ENCODE assay signal across 23 cellular contexts in genomic region chr2:58051445-58051844, GRCh38.
"Had no signal": no experiment of that assay in that cellular context is flagged by ENCODE, and none has a peak within 500 bp of the region (broad histone marks: within the 10 kb centered on the region; RNA-seq: fewer than 3 reads in every experiment).

No MANE protein-coding gene starts in this region.

- H3K4me3 ChIP-seq: heart right ventricle, lower lobe of right lung, pancreas, right lobe of liver, skin epidermis, thoracic aorta, vagina had no signal

- H3K9me3 ChIP-seq: heart right ventricle, lower lobe of right lung, pancreas, right lobe of liver, thoracic aorta, vagina had no signal

- H3K36me3 ChIP-seq: pancreas, right lobe of liver, thoracic aorta had no signal

- DNase-seq: activated CD4-positive, alpha-beta T cell treated with anti-CD3 and anti-CD28 coated beads, Interleukin-2, amount 10 ng/mL, durations not matched to agents 7 days and 5 days; activated CD4-positive, CD25-positive, alpha-beta regulatory T cell treated with anti-CD3 and anti-CD28 coated beads, Interleukin-2, amount 50 U/mL, for 72 hours; activated CD8-positive, alpha-beta memory T cell treated with anti-CD3 and anti-CD28 coated beads, Interleukin-2, amount 10 ng/mL, durations not matched to agents 7 days and 5 days; activated CD8-positive, alpha-beta T cell treated with anti-CD3 and anti-CD28 coated beads for 36 hours; activated T-cell treated with anti-CD3 and anti-CD28 coated beads for 4 hours; aorta; dermis blood vessel endothelial cell; effector CD8-positive, alpha-beta T cell; erythroblast; foreskin fibroblast; heart right ventricle; lower lobe of right lung; natural killer cell; pancreas; right lobe of liver; stimulated activated CD4-positive, alpha-beta T cell treated with anti-CD3 and anti-CD28 coated beads, Interleukin-2, amount 100 ng/mL, for 24 hours; stimulated activated naive B cell treated with anti-CD40 and anti-IgM and Interleukin-4, amounts not matched to agents 10 μg/mL and 1 μg/mL and 100 μg/mL, for 72 hours had no signal

- ATAC-seq: activated CD8-positive, alpha-beta memory T cell treated with anti-CD3 and anti-CD28 coated beads, Interleukin-2, amount 10 ng/mL, durations not matched to agents 7 days and 5 days; activated CD8-positive, alpha-beta T cell treated with anti-CD3 and anti-CD28 coated beads for 36 hours; activated naive CD4-positive, alpha-beta T cell treated with anti-CD3 and anti-CD28 coated beads, Interleukin-2, amount 50 U/mL, for 72 hours; heart right ventricle; left lobe of liver; lower lobe of right lung; natural killer cell; pancreas; right lobe of liver; stimulated activated naive B cell treated with anti-CD40 and anti-IgM and Interleukin-4, amounts not matched to agents 10 μg/mL and 1 μg/mL and 100 μg/mL, for 72 hours had no signal

- H3K27me3 ChIP-seq: heart right ventricle, pancreas, right lobe of liver, vagina had no signal

- H3K27ac ChIP-seq: heart right ventricle, lower lobe of right lung, pancreas, right lobe of liver, skin epidermis, thoracic aorta, vagina, VCaP had no signal

- FAIRE-seq: pancreas had no signal
